Comparison of ENCODE assay signal across 18 cellular contexts in genomic region chr5:170249360-170249759, GRCh38. TPM values are rescaled to one million over a fixed set of nuclear protein-coding genes. Genes with fewer than 3 reads are reported as not detected.
"Had no signal": no experiment of that assay in that cellular context is flagged by ENCODE, and none has a peak within 500 bp of the region (broad histone marks: within the 10 kb centered on the region; RNA-seq: fewer than 3 reads in every experiment).

No MANE protein-coding gene starts in this region.

- H3K36me3 ChIP-seq: prostate gland, suprapubic skin had no signal

- FAIRE-seq: small intestine had no signal

- ATAC-seq: right cardiac atrium had no signal

- H3K9me3 ChIP-seq: prostate gland, suprapubic skin had no signal

- DNase-seq: activated CD8-positive, alpha-beta memory T cell treated with anti-CD3 and anti-CD28 coated beads for 24 hours; activated gamma-delta T cell; aorta; cerebellar nuclear complex; effector CD8-positive, alpha-beta T cell; foreskin keratinocyte; kidney glomerular epithelial cell; right cardiac atrium; small intestine; stimulated activated CD4-positive, alpha-beta T cell treated with anti-CD3 and anti-CD28 coated beads, Interleukin-4, amount 100 ng/mL, for 24 hours; stimulated activated naive CD4-positive, alpha-beta T cell; T1000; trophoblast cell had no signal

- H3K27ac ChIP-seq: foreskin keratinocyte, prostate gland had no signal

- H3K4me3 ChIP-seq: prostate gland, suprapubic skin had no signal

- H3K27me3 ChIP-seq: suprapubic skin had no signal

- H3K4me1 ChIP-seq: foreskin keratinocyte had no signal

RNA-seq across cellular contexts. Expression of gene C5orf58, which starts 16.6 kb away (rescaled TPM):
- total RNA-seq: aorta, foreskin keratinocyte, liver, osteoblast, suprapubic skin had no signal
- polyA plus RNA-seq: aorta, foreskin keratinocyte, neural cell, small intestine had no signal

RNA-seq across cellular contexts. Expression of gene LCP2, which starts 48.2 kb away (rescaled TPM):
- total RNA-seq: foreskin keratinocyte, osteoblast had no signal
- polyA plus RNA-seq: foreskin keratinocyte, neural cell had no signal
